2 cellular contexts compared by ENCODE assay signal in genomic region chr17:7263071-7263800, GRCh38.
TF ChIP-seq lines count a peak whose summit lies in the region.

No MANE protein-coding gene starts in this region.

TF ChIP-seq in IMR-90, 13 proteins besides CTCF, POLR2A, EP300 and RAD21:
- TF ChIP-seq SMC3 (IDR thresholded peaks at IDR 0.05; ENCODE audit: low read depth, low read length), result no peak
- no peak for TF ChIP-seq CHD1 (IDR thresholded peaks at IDR 0.05; ENCODE audit: low read depth, low read length)
- TF ChIP-seq MXI1 (IDR thresholded peaks at IDR 0.05; ENCODE audit: borderline replicate concordance, low read depth, low read length), result no peak
- no peak for TF ChIP-seq MAZ (IDR thresholded peaks at IDR 0.05; ENCODE audit: borderline replicate concordance, low read depth, low read length)
- TF ChIP-seq FOS (IDR thresholded peaks at IDR 0.05; ENCODE audit: low read depth, low read length), result no peak
- no peak for TF ChIP-seq RCOR1 (IDR thresholded peaks at IDR 0.05; ENCODE audit: insufficient replicate concordance, low read length)
- TF ChIP-seq NFE2L2 (IDR thresholded peaks at IDR 0.05; ENCODE audit: low read depth, low read length), result no peak
- TF ChIP-seq ELK1 (IDR thresholded peaks at IDR 0.05; ENCODE audit: borderline replicate concordance, low read depth, low read length), result no peak
- no peak for TF ChIP-seq MAFK (IDR thresholded peaks at IDR 0.05; ENCODE audit: low read depth, low read length)
- no peak for TF ChIP-seq CEBPB (IDR thresholded peaks at IDR 0.05; ENCODE audit: low read depth, low read length)
- TF ChIP-seq RFX5 (IDR thresholded peaks at IDR 0.05; ENCODE audit: low read depth, low read length), result no peak
- no peak for TF ChIP-seq USF2 (IDR thresholded peaks at IDR 0.05; ENCODE audit: low read depth, low read length)
- TF ChIP-seq BHLHE40 (IDR thresholded peaks at IDR 0.05; ENCODE audit: low read depth, low read length), result no peak

TF ChIP-seq in GM12878, 131 proteins besides CTCF, POLR2A, EP300 and RAD21:
- no peak for TF ChIP-seq ATF7 (IDR thresholded peaks at IDR 0.05; ENCODE audit: low read depth)
- no peak for TF ChIP-seq RELB (IDR thresholded peaks at IDR 0.05; ENCODE audit: low read depth)
- TF ChIP-seq SUZ12 (IDR thresholded peaks at IDR 0.05; ENCODE audit: unreplicated experiment), result peak; percentile 39
